1 cellular context compared by ENCODE assay signal in genomic region chr4:173642509-173642908, GRCh38.
TF ChIP-seq lines count a peak whose summit lies in the region.

No MANE protein-coding gene starts in this region.

TF ChIP-seq in GM23338, 12 proteins besides CTCF, POLR2A, EP300 and RAD21 (continued from another document):
- TF ChIP-seq ZNF462 (CRISPR knock-in tag; IDR thresholded peaks at IDR 0.05) (no peak), STAT1 (IDR thresholded peaks at IDR 0.05; ENCODE audit: unreplicated experiment) (no peak), ZNF114 (CRISPR knock-in tag; IDR thresholded peaks at IDR 0.05) (no peak), JUNB (IDR thresholded peaks at IDR 0.05; ENCODE audit: unreplicated experiment) (no peak), REST (IDR thresholded peaks at IDR 0.05; ENCODE audit: unreplicated experiment) (no peak), CREB1 (CRISPR knock-in tag; IDR thresholded peaks at IDR 0.05; ENCODE audit: low read depth) (no peak), ZNF331 (CRISPR knock-in tag; IDR thresholded peaks at IDR 0.05; ENCODE audit: low read depth) (no peak), EZH2 (IDR thresholded peaks at IDR 0.05; ENCODE audit: low read depth, unreplicated experiment) (no peak)
TF ChIP-seq in GM23338: peak in this region for 0.
